Comparison of ENCODE assay signal across 16 cellular contexts in the genomic region with DNA sequence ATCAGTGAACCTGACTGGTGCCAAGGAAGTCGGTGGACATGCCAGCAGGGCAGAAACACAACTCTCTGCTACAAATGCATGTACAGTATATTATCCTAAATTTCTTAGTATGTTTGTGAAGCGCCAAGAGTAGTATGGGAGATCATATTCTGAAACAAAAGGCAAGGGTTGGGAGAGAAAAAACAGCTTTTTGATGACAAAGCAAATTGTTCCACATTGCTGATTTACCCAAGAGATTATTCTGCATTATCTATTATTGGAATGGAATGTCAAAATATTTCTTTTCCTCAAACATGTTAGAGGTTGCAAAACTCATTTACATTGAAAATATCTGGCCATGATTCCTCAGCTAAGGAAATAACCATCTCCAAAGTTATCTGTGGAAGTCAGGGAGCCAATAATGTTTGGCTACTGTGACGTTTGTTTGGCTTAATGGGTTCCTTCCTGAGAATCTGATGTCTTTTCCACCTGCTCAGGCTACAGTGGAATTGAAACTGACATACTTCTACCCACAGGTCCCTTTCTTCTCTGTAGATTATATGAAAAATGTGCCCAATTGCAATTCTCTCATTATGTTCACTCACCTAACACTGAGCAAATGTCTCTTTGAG.
A peak's percentile ranks its signal among the peaks of the same experiment; 100 is the strongest.
DNase-seq lines count a peak whose midpoint lies in the region; ATAC-seq and TF ChIP-seq lines count a peak whose summit lies in the region.
"Had no signal": no experiment of that assay in that cellular context is flagged by ENCODE, and none has a peak within 500 bp of the region (broad histone marks: within the 10 kb centered on the region; RNA-seq: fewer than 3 reads in every experiment).

No MANE protein-coding gene starts in this region.

- no peaks in the 10 kb centered on the region for H3K36me3 ChIP-seq in SK-N-SH (replicated peaks in 1 of 2; ENCODE audit: control insufficient read depth in 1 of 2, insufficient read depth in 2 of 2, low read length in 1 of 2)
- H3K36me3 ChIP-seq: BLaER1 had no signal

- H3K4me2 ChIP-seq in SK-N-SH: no peak overlapping the region
- H3K4me2 ChIP-seq: BLaER1 had no signal

- no peak for TF ChIP-seq CTCF in SK-N-SH (IDR thresholded peaks at IDR 0.05)
- TF ChIP-seq CTCF in choroid plexus epithelial cell (conservative IDR thresholded peaks at IDR 0.05; ENCODE audit: low read depth, low read length): no peak
- TF ChIP-seq CTCF in fibroblast of the aortic adventitia (IDR thresholded peaks at IDR 0.05; ENCODE audit: insufficient read depth, low read length): no peak

- no peak overlapping the region for H2AFZ ChIP-seq in SK-N-SH (ENCODE audit: low read depth)

- H3K27me3 ChIP-seq in SK-N-SH (ENCODE audit: insufficient read depth): peaks cover 5% of the 10 kb centered on the region
- H3K27me3 ChIP-seq: BLaER1 had no signal

- 29% methylated on average over 3 of the region's 3 CpGs for WGBS in SK-N-SH (ENCODE audit: low lambda C conversion rate)

- CTCF ChIA-PET in SK-N-SH (lab: Yijun Ruan, JAX): interaction anchor here (2.5 kb wide), 1 partner anchor 84 kb away, joined by 7 read pairs; no protein-coding TSS in a partner anchor

- no peak for TF ChIP-seq RAD21 in SK-N-SH (IDR thresholded peaks at IDR 0.05; ENCODE audit: low read length)

- H3K4me3 ChIP-seq in SK-N-SH (ENCODE audit: low read depth in 2 of 2, low read length in 1 of 2) (no peak overlapping the region), choroid plexus epithelial cell (ENCODE audit: low read depth, low read length) (no peak overlapping the region), fibroblast of the aortic adventitia (ENCODE audit: low read depth, low read length) (no peak overlapping the region)
- H3K4me3 ChIP-seq: BLaER1 had no signal

- H3K79me2 ChIP-seq in SK-N-SH (ENCODE audit: insufficient read depth): no peaks in the 10 kb centered on the region

- H3K9ac ChIP-seq in SK-N-SH: no peak overlapping the region
- H3K9ac ChIP-seq: BLaER1 had no signal

- DNase-seq in SK-N-SH (no peak), choroid plexus epithelial cell (ENCODE audit: low read depth) (peak; percentile 2), fibroblast of the aortic adventitia (ENCODE audit: low read depth) (peak; percentile 0), KG1 (lab: John Stamatoyannopoulos, UW) (no peak), SHP77 treated with DMSO at 0.1 percent for 48 hours (lab: John Stamatoyannopoulos, UW) (no peak)
- DNase-seq: AML-193; Caco-2; CD8-positive, alpha-beta memory T cell; DND-41; GF-D8; H7 had no signal

- POLR2A ChIA-PET in SK-N-SH (lab: Yijun Ruan, JAX): no interaction called here

- no peak for TF ChIP-seq EP300 in SK-N-SH (IDR thresholded peaks at IDR 0.05; ENCODE audit: borderline replicate concordance in 1 of 2, low read depth in 1 of 2, low read length in 1 of 2)

- no peaks in the 10 kb centered on the region for H4K20me1 ChIP-seq in SK-N-SH (ENCODE audit: insufficient read depth)
- H4K20me1 ChIP-seq: BLaER1 had no signal

- no peak for ATAC-seq in SK-N-SH treated with all-trans-retinoic acid at 6 μM for 48 hours
- no peak for ATAC-seq in GM18868 (IDR thresholded peaks at IDR 0.05; ENCODE audit: unreplicated experiment)

- peaks cover 0 to 13% of the 10 kb centered on the region in 2 experiments; a peak in 2 of 4 replicates for H3K4me1 ChIP-seq in SK-N-SH (ENCODE audit: control insufficient read depth in 1 of 2, insufficient read depth in 2 of 2, low read depth in 1 of 2, low read length in 1 of 2)
- H3K4me1 ChIP-seq: BLaER1, Caco-2 had no signal

- no peaks in the 10 kb centered on the region for H3F3A ChIP-seq in SK-N-SH (replicated peaks; ENCODE audit: insufficient read depth)

- H3K9me2 ChIP-seq in SK-N-SH: no peaks in the 10 kb centered on the region

- H3K9me3 ChIP-seq in SK-N-SH: no peaks in the 10 kb centered on the region
- H3K9me3 ChIP-seq: BLaER1, Caco-2 had no signal

- peak overlapping the region in 1 of 2 experiments; percentile 87; a peak in 1 of 4 replicates for H3K27ac ChIP-seq in SK-N-SH (ENCODE audit: low read depth in 2 of 2, low read length in 1 of 2)
- H3K27ac ChIP-seq: 22Rv1, BLaER1, HL-60 had no signal

TF ChIP-seq in SK-N-SH treated with all-trans-retinoic acid at 6 μM for 48 hours, 23 proteins besides CTCF, POLR2A, EP300 and RAD21:
- TF ChIP-seq ISL1 (CRISPR knock-in tag; IDR thresholded peaks at IDR 0.05): 0 out of 2 replicates have a peak, but pooled peaks have one; percentile 17
- TF ChIP-seq CREB5 (CRISPR knock-in tag; IDR thresholded peaks at IDR 0.05; ENCODE audit: low read depth): no peak

TF ChIP-seq in SK-N-SH, 30 proteins besides CTCF, POLR2A, EP300 and RAD21:
- no peak for TF ChIP-seq RXRA (IDR thresholded peaks at IDR 0.05; ENCODE audit: borderline replicate concordance, low read depth)
- TF ChIP-seq GATA2 (CRISPR knock-in tag; IDR thresholded peaks at IDR 0.05): no peak

Comparison
In these comparisons a context has a peak if more than half of its experiments do, and no peak if none do; other contexts are left out.
1. DNase-seq: peak in choroid plexus epithelial cell (single experiment) and fibroblast of the aortic adventitia (single experiment); none in SK-N-SH (single experiment), KG1 (single experiment) and SHP77 treated with DMSO at 0.1 percent for 48 hours (single experiment).